ENCODE assay signal across 17 cellular contexts in the genomic region with DNA sequence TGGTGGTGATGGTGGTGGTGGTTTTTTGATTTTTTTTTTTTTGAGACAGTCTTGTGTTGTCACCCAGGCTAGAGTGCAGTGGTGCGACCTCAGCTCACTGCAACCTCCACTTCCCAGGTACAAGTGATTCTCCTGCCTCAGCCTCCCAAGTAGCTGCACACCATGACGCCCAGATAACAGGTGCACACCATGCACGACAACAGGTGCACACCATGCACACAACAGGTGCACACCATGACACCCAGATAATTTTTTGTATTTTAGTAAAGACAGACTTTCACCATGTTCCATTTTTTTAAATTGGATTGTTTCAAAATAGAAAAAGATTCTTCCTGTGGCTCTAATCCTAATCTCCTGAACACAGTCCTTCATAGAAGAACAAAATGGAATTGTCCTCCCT.
A peak's percentile ranks its signal among the peaks of the same experiment; 100 is the strongest.
DNase-seq lines count a peak whose midpoint lies in the region; ATAC-seq and TF ChIP-seq lines count a peak whose summit lies in the region.
"Had no signal": no experiment of that assay in that cellular context is flagged by ENCODE, and none has a peak within 500 bp of the region (broad histone marks: within the 10 kb centered on the region; RNA-seq: fewer than 3 reads in every experiment).

No MANE protein-coding gene starts in this region.

- no peaks in the 10 kb centered on the region for H3K9me3 ChIP-seq in H9 (ENCODE audit: control insufficient read depth, low read depth, low read length)
- H3K9me3 ChIP-seq in neural progenitor cell (ENCODE audit: low read depth), result no peaks in the 10 kb centered on the region
- no peaks in the 10 kb centered on the region for H3K9me3 ChIP-seq in upper lobe of right lung
- H3K9me3 ChIP-seq: A549; BLaER1 treated with 17β-estradiol and CSF1 and Interleukin-3, amounts not matched to agents 10 nM and 100 nM; Caco-2 had no signal

- H2AFZ ChIP-seq in H9 (ENCODE audit: low read length) (no peak overlapping the region), neural progenitor cell (replicated peaks) (no peak overlapping the region)

- H3K4me1 Mint-ChIP-seq in H9 (no peaks in the 10 kb centered on the region), neural progenitor cell (peaks cover 7% of the 10 kb centered on the region)
- H3K4me1 Mint-ChIP-seq: B cell had no signal

- no peak overlapping the region for H3T11ph ChIP-seq in H9 (ENCODE audit: low read length)

- no peak overlapping the region for H3K4me2 ChIP-seq in H9 (ENCODE audit: insufficient read depth, insufficient read length, low read length)
- H3K4me2 ChIP-seq in neural progenitor cell, result no peak overlapping the region
- H3K4me2 ChIP-seq: A549; BLaER1 treated with 17β-estradiol and CSF1 and Interleukin-3, amounts not matched to agents 10 nM and 100 nM had no signal

- DNase-seq in H9, result no peak
- DNase-seq in neural progenitor cell (ENCODE audit: low spot score), result no peak
- no peak for DNase-seq in upper lobe of right lung
- DNase-seq: AML-193; Caco-2; Calu3; CD4-positive, alpha-beta T cell; CD8-positive, alpha-beta T cell; DMS79 treated with DMSO at 0.1 percent for 48 hours; GF-D8 had no signal

- no peak overlapping the region for H3K23ac ChIP-seq in H9 (ENCODE audit: insufficient read length, low read depth, low read length)

- H3K9ac ChIP-seq in H9 (ENCODE audit: extremely low read depth, insufficient read length, low read length), result no peak overlapping the region
- no peak overlapping the region for H3K9ac ChIP-seq in neural progenitor cell
- H3K9ac ChIP-seq: BLaER1 treated with 17β-estradiol and CSF1 and Interleukin-3, amounts not matched to agents 10 nM and 100 nM had no signal

- no peak overlapping the region for H2AK5ac ChIP-seq in H9 (ENCODE audit: insufficient read length, low read length)

- TF ChIP-seq CTCF in H9 (conservative IDR thresholded peaks at IDR 0.05), result no peak
- no peak for TF ChIP-seq CTCF in neural progenitor cell (IDR thresholded peaks at IDR 0.05)
- TF ChIP-seq CTCF in upper lobe of right lung (IDR thresholded peaks at IDR 0.05), result no peak

- no peak overlapping the region for H3K18ac ChIP-seq in H9 (ENCODE audit: insufficient read length, low read depth, low read length)

- no peak overlapping the region for H2BK12ac ChIP-seq in H9 (ENCODE audit: insufficient read length, low read depth, low read length)

- H3K4me1 ChIP-seq in H9 (ENCODE audit: insufficient read depth, low read length) (no peaks in the 10 kb centered on the region), neural progenitor cell (no peaks in the 10 kb centered on the region), upper lobe of right lung (no peaks in the 10 kb centered on the region)
- H3K4me1 ChIP-seq: A549; BLaER1 treated with 17β-estradiol and CSF1 and Interleukin-3, amounts not matched to agents 10 nM and 100 nM; Caco-2 had no signal

- intact Hi-C loops in upper lobe of right lung (cut with DNase I), result no loop called here

- H3F3A ChIP-seq in neural progenitor cell (ENCODE audit: low read depth), result no peaks in the 10 kb centered on the region

- ATAC-seq in upper lobe of right lung, result no peak
- ATAC-seq: CD8-positive, alpha-beta T cell had no signal

- H3K4me3 Mint-ChIP-seq in H9 (no peak overlapping the region), neural progenitor cell (no peak overlapping the region)
- H3K4me3 Mint-ChIP-seq: B cell; CD4-positive, alpha-beta T cell; CD8-positive, alpha-beta T cell had no signal

- no peak overlapping the region for H3K4ac ChIP-seq in H9 (ENCODE audit: low read depth, low read length)

- no peak overlapping the region for H3K4me3 ChIP-seq in neural progenitor cell
- H3K4me3 ChIP-seq in upper lobe of right lung, result no peak overlapping the region
- H3K4me3 ChIP-seq: A549; BLaER1 treated with 17β-estradiol and CSF1 and Interleukin-3, amounts not matched to agents 10 nM and 100 nM had no signal

- H3K79me2 ChIP-seq in H9 (ENCODE audit: insufficient read depth, low read length), result no peaks in the 10 kb centered on the region
- H3K79me2 ChIP-seq in neural progenitor cell (ENCODE audit: low read depth), result no peaks in the 10 kb centered on the region

- H3K27me3 Mint-ChIP-seq in H9 (ENCODE audit: low read depth) (no peaks in the 10 kb centered on the region), neural progenitor cell (ENCODE audit: insufficient read depth, low read depth) (peaks cover 8% of the 10 kb centered on the region)

- H2BK5ac ChIP-seq in H9 (ENCODE audit: insufficient read length, low read length), result no peak overlapping the region

- no peak overlapping the region for H3K56ac ChIP-seq in H9 (ENCODE audit: insufficient read length, low read depth, low read length)

- H3K36me3 Mint-ChIP-seq in H9 (ENCODE audit: insufficient read depth in 1 of 3, low read depth in 3 of 3) (no peaks in the 10 kb centered on the region), neural progenitor cell (no peaks in the 10 kb centered on the region)
- H3K36me3 Mint-ChIP-seq: CD8-positive, alpha-beta T cell had no signal

- no peaks in the 10 kb centered on the region for H3K79me1 ChIP-seq in H9 (ENCODE audit: insufficient read depth, low read depth, low read length, poor library complexity, severe bottlenecking)

- H4K20me1 ChIP-seq in H9 (ENCODE audit: control insufficient read depth, insufficient read depth, insufficient read length) (no peaks in the 10 kb centered on the region), neural progenitor cell (ENCODE audit: low read depth) (no peaks in the 10 kb centered on the region)
- H4K20me1 ChIP-seq: BLaER1 treated with 17β-estradiol and CSF1 and Interleukin-3, amounts not matched to agents 10 nM and 100 nM had no signal

- no peak overlapping the region for H3K27ac ChIP-seq in H9 (ENCODE audit: insufficient read length, low read depth, low read length)
- H3K27ac ChIP-seq in cingulate gyrus (ENCODE audit: low read depth, low read length), result peak overlapping the region; percentile 29
- H3K27ac ChIP-seq in temporal lobe (ENCODE audit: low read depth, low read length), result peak overlapping the region; percentile 61
- no peak overlapping the region for H3K27ac ChIP-seq in neural progenitor cell
- no peak overlapping the region for H3K27ac ChIP-seq in upper lobe of right lung
- H3K27ac ChIP-seq: 22Rv1; A549; BLaER1 treated with 17β-estradiol and CSF1 and Interleukin-3, amounts not matched to agents 10 nM and 100 nM; C4-2B had no signal

- no peaks in the 10 kb centered on the region for H3K23me2 ChIP-seq in H9 (ENCODE audit: insufficient read length, low read depth, low read length, poor library complexity, severe bottlenecking)

- no peak overlapping the region for H4K5ac ChIP-seq in H9 (ENCODE audit: insufficient read length, low read depth, low read length)

- H4K91ac ChIP-seq in H9 (ENCODE audit: insufficient read length, low read depth, low read length), result no peak overlapping the region

- no peak overlapping the region for H2BK15ac ChIP-seq in H9 (ENCODE audit: low read depth, low read length)

- H3K27me3 ChIP-seq in H9 (ENCODE audit: insufficient read depth, low read length) (no peaks in the 10 kb centered on the region), neural progenitor cell (no peaks in the 10 kb centered on the region), upper lobe of right lung (no peaks in the 10 kb centered on the region)
- H3K27me3 ChIP-seq: BLaER1 treated with 17β-estradiol and CSF1 and Interleukin-3, amounts not matched to agents 10 nM and 100 nM had no signal

- H4K8ac ChIP-seq in H9 (replicated peaks; ENCODE audit: insufficient read length, low read depth, low read length), result no peak overlapping the region

- no peak overlapping the region for H2BK120ac ChIP-seq in H9 (ENCODE audit: low read depth, low read length, poor library complexity, severe bottlenecking)

- H3K9me3 Mint-ChIP-seq in H9 (no peaks in the 10 kb centered on the region; a peak in 1 of 5 replicates), neural progenitor cell (no peaks in the 10 kb centered on the region)
- H3K9me3 Mint-ChIP-seq: CD4-positive, alpha-beta T cell; CD8-positive, alpha-beta T cell had no signal

- no peak overlapping the region for H3K27ac Mint-ChIP-seq in H9
- no peak overlapping the region for H3K27ac Mint-ChIP-seq in neural progenitor cell
- H3K27ac Mint-ChIP-seq: B cell; CD4-positive, alpha-beta T cell; CD8-positive, alpha-beta T cell had no signal

- no CpG with 5 or more reads among the region's 3 CpGs for WGBS in H9 (ENCODE audit: extremely low coverage, insufficient read length, low lambda C conversion rate)

- no peak overlapping the region for H3K14ac ChIP-seq in H9 (ENCODE audit: insufficient read depth, low read length)

- H2BK20ac ChIP-seq in H9 (ENCODE audit: low read depth, low read length, poor library complexity, severe bottlenecking), result peak overlapping the region; percentile 75

- no peaks in the 10 kb centered on the region for H3K36me3 ChIP-seq in neural progenitor cell
- no peaks in the 10 kb centered on the region for H3K36me3 ChIP-seq in upper lobe of right lung
- H3K36me3 ChIP-seq: BLaER1 treated with 17β-estradiol and CSF1 and Interleukin-3, amounts not matched to agents 10 nM and 100 nM had no signal

Comparison
In these comparisons a context has a peak if more than half of its experiments do, and no peak if none do; other contexts are left out.
1. H3K27ac ChIP-seq: peak in cingulate gyrus (single experiment) and temporal lobe (single experiment); none in H9 (single experiment), neural progenitor cell (single experiment) and upper lobe of right lung (single experiment).